In the genomic region with DNA sequence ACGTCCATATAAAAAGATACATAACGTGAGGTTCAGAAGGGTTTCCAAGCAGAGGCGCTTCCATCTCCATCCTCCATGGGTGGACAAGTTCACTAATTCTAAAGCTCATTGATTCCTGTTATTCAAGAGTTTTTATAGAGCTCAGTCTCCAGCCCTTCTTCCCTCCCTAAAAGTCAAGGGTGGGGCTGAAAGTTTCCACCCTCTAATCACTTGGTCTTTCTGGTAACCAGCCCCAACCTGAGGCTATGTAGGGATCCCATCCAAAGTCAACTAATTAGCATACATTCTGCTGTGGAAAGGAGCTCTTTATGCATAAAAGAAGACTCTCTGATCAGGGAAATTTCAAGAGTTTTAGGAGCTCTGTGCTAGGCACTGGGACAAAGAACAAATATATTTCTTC, we compare ENCODE assay signal across 2 cellular contexts.
TF ChIP-seq lines count a peak whose summit lies in the region.

No MANE protein-coding gene starts in this region.

TF ChIP-seq in IMR-90, 13 proteins besides CTCF, POLR2A, EP300 and RAD21:
- TF ChIP-seq SMC3 (IDR thresholded peaks at IDR 0.05; ENCODE audit: low read depth, low read length): no peak
- TF ChIP-seq MXI1 (IDR thresholded peaks at IDR 0.05; ENCODE audit: borderline replicate concordance, low read depth, low read length): no peak
- TF ChIP-seq FOS (IDR thresholded peaks at IDR 0.05; ENCODE audit: low read depth, low read length): no peak
- no peak for TF ChIP-seq CHD1 (IDR thresholded peaks at IDR 0.05; ENCODE audit: low read depth, low read length)
- no peak for TF ChIP-seq BHLHE40 (IDR thresholded peaks at IDR 0.05; ENCODE audit: low read depth, low read length)
- no peak for TF ChIP-seq RCOR1 (IDR thresholded peaks at IDR 0.05; ENCODE audit: insufficient replicate concordance, low read length)
- no peak for TF ChIP-seq NFE2L2 (IDR thresholded peaks at IDR 0.05; ENCODE audit: low read depth, low read length)
- TF ChIP-seq, protein P1, sequence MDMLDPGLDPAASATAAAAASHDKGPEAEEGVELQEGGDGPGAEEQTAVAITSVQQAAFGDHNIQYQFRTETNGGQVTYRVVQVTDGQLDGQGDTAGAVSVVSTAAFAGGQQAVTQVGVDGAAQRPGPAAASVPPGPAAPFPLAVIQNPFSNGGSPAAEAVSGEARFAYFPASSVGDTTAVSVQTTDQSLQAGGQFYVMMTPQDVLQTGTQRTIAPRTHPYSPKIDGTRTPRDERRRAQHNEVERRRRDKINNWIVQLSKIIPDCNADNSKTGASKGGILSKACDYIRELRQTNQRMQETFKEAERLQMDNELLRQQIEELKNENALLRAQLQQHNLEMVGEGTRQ (IDR thresholded peaks at IDR 0.05; ENCODE audit: low read depth, low read length): no peak
- TF ChIP-seq, protein P2, sequence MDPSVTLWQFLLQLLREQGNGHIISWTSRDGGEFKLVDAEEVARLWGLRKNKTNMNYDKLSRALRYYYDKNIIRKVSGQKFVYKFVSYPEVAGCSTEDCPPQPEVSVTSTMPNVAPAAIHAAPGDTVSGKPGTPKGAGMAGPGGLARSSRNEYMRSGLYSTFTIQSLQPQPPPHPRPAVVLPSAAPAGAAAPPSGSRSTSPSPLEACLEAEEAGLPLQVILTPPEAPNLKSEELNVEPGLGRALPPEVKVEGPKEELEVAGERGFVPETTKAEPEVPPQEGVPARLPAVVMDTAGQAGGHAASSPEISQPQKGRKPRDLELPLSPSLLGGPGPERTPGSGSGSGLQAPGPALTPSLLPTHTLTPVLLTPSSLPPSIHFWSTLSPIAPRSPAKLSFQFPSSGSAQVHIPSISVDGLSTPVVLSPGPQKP (IDR thresholded peaks at IDR 0.05; ENCODE audit: borderline replicate concordance, low read depth, low read length): no peak
- no peak for TF ChIP-seq CEBPB (IDR thresholded peaks at IDR 0.05; ENCODE audit: low read depth, low read length)
- TF ChIP-seq RFX5 (IDR thresholded peaks at IDR 0.05; ENCODE audit: low read depth, low read length): no peak
- TF ChIP-seq MAZ (IDR thresholded peaks at IDR 0.05; ENCODE audit: borderline replicate concordance, low read depth, low read length): no peak
- TF ChIP-seq MAFK (IDR thresholded peaks at IDR 0.05; ENCODE audit: low read depth, low read length): no peak

TF ChIP-seq in GM23338, 12 proteins besides CTCF, POLR2A, EP300 and RAD21:
- TF ChIP-seq, protein P3, sequence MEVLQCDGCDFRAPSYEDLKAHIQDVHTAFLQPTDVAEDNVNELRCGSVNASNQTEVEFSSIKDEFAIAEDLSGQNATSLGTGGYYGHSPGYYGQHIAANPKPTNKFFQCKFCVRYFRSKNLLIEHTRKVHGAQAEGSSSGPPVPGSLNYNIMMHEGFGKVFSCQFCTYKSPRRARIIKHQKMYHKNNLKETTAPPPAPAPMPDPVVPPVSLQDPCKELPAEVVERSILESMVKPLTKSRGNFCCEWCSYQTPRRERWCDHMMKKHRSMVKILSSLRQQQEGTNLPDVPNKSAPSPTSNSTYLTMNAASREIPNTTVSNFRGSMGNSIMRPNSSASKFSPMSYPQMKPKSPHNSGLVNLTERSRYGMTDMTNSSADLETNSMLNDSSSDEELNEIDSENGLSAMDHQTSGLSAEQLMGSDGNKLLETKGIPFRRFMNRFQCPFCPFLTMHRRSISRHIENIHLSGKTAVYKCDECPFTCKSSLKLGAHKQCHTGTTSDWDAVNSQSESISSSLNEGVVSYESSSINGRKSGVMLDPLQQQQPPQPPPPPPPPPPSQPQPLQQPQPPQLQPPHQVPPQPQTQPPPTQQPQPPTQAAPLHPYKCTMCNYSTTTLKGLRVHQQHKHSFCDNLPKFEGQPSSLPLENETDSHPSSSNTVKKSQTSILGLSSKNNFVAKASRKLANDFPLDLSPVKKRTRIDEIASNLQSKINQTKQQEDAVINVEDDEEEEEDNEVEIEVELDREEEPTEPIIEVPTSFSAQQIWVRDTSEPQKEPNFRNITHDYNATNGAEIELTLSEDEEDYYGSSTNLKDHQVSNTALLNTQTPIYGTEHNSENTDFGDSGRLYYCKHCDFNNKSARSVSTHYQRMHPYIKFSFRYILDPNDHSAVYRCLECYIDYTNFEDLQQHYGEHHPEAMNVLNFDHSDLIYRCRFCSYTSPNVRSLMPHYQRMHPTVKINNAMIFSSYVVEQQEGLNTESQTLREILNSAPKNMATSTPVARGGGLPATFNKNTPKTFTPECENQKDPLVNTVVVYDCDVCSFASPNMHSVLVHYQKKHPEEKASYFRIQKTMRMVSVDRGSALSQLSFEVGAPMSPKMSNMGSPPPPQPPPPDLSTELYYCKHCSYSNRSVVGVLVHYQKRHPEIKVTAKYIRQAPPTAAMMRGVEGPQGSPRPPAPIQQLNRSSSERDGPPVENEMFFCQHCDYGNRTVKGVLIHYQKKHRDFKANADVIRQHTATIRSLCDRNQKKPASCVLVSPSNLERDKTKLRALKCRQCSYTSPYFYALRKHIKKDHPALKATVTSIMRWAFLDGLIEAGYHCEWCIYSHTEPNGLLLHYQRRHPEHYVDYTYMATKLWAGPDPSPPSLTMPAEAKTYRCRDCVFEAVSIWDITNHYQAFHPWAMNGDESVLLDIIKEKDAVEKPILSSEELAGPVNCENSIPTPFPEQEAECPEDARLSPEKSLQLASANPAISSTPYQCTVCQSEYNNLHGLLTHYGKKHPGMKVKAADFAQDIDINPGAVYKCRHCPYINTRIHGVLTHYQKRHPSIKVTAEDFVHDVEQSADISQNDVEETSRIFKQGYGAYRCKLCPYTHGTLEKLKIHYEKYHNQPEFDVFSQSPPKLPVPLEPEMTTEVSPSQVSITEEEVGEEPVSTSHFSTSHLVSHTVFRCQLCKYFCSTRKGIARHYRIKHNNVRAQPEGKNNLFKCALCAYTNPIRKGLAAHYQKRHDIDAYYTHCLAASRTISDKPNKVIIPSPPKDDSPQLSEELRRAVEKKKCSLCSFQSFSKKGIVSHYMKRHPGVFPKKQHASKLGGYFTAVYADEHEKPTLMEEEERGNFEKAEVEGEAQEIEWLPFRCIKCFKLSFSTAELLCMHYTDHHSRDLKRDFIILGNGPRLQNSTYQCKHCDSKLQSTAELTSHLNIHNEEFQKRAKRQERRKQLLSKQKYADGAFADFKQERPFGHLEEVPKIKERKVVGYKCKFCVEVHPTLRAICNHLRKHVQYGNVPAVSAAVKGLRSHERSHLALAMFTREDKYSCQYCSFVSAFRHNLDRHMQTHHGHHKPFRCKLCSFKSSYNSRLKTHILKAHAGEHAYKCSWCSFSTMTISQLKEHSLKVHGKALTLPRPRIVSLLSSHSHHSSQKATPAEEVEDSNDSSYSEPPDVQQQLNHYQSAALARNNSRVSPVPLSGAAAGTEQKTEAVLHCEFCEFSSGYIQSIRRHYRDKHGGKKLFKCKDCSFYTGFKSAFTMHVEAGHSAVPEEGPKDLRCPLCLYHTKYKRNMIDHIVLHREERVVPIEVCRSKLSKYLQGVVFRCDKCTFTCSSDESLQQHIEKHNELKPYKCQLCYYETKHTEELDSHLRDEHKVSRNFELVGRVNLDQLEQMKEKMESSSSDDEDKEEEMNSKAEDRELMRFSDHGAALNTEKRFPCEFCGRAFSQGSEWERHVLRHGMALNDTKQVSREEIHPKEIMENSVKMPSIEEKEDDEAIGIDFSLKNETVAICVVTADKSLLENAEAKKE (CRISPR knock-in tag; IDR thresholded peaks at IDR 0.05): no peak
- TF ChIP-seq, protein P4, sequence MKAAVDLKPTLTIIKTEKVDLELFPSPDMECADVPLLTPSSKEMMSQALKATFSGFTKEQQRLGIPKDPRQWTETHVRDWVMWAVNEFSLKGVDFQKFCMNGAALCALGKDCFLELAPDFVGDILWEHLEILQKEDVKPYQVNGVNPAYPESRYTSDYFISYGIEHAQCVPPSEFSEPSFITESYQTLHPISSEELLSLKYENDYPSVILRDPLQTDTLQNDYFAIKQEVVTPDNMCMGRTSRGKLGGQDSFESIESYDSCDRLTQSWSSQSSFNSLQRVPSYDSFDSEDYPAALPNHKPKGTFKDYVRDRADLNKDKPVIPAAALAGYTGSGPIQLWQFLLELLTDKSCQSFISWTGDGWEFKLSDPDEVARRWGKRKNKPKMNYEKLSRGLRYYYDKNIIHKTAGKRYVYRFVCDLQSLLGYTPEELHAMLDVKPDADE (IDR thresholded peaks at IDR 0.05): no peak
- no peak for TF ChIP-seq POLR2AphosphoS5 (IDR thresholded peaks at IDR 0.05; ENCODE audit: low read depth)
- TF ChIP-seq EZH2phosphoT487 (IDR thresholded peaks at IDR 0.05; ENCODE audit: unreplicated experiment): no peak
- TF ChIP-seq EZH2 (IDR thresholded peaks at IDR 0.05; ENCODE audit: low read depth, unreplicated experiment): no peak
- TF ChIP-seq STAT1 (IDR thresholded peaks at IDR 0.05; ENCODE audit: unreplicated experiment): no peak
- TF ChIP-seq JUNB (IDR thresholded peaks at IDR 0.05; ENCODE audit: unreplicated experiment): no peak
- no peak for TF ChIP-seq ZNF331 (CRISPR knock-in tag; IDR thresholded peaks at IDR 0.05; ENCODE audit: low read depth)
- TF ChIP-seq, protein P5, sequence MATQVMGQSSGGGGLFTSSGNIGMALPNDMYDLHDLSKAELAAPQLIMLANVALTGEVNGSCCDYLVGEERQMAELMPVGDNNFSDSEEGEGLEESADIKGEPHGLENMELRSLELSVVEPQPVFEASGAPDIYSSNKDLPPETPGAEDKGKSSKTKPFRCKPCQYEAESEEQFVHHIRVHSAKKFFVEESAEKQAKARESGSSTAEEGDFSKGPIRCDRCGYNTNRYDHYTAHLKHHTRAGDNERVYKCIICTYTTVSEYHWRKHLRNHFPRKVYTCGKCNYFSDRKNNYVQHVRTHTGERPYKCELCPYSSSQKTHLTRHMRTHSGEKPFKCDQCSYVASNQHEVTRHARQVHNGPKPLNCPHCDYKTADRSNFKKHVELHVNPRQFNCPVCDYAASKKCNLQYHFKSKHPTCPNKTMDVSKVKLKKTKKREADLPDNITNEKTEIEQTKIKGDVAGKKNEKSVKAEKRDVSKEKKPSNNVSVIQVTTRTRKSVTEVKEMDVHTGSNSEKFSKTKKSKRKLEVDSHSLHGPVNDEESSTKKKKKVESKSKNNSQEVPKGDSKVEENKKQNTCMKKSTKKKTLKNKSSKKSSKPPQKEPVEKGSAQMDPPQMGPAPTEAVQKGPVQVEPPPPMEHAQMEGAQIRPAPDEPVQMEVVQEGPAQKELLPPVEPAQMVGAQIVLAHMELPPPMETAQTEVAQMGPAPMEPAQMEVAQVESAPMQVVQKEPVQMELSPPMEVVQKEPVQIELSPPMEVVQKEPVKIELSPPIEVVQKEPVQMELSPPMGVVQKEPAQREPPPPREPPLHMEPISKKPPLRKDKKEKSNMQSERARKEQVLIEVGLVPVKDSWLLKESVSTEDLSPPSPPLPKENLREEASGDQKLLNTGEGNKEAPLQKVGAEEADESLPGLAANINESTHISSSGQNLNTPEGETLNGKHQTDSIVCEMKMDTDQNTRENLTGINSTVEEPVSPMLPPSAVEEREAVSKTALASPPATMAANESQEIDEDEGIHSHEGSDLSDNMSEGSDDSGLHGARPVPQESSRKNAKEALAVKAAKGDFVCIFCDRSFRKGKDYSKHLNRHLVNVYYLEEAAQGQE (IDR thresholded peaks at IDR 0.05; ENCODE audit: unreplicated experiment): no peak
- TF ChIP-seq ZNF114 (CRISPR knock-in tag; IDR thresholded peaks at IDR 0.05): no peak
TF ChIP-seq in GM23338: peak in this region for 0.
